ENCODE assay signal across 8 cellular contexts in the genomic region with DNA sequence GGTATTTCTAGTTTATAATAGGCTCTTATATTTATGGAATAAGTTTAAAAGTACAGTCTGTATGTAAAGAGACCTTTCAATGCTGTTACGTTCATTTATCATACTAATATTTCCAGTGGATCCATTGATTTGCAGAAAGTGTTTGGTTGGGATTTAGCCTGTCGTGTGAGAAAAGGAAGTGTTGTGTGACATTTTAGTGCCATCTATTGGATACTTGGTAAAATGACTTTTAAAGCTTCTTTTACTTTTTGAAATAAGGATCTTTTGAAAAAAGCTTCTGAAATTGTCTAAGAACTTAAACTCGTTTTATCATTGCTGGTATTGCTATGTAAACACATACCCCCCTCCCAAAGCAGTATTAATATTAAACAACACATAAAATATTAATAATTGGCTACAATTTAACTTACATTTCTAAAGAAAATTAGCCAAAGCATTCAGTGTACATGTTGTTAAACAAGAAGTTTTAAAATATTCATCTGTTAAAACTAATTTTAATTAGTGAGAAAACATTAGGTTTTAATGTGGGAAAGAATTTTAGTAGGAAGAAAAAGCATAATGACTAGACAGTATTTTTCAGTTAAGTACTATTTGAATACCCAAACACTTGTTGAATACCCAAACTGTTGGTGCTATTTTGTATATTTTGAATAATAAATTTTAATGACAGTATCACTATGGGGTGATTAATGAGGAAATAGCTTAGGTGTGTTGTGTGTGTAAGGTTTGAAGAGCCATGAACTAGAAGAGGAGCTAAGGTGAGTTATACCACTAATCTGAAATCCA. TPM values are rescaled to one million over a fixed set of nuclear protein-coding genes. Genes with fewer than 3 reads are reported as not detected.
DNase-seq lines count a peak whose midpoint lies in the region; ATAC-seq and TF ChIP-seq lines count a peak whose summit lies in the region.

No MANE protein-coding gene starts in this region.

- no peaks in the 10 kb centered on the region for H3K27me3 ChIP-seq in testis

- peak; percentile 22 for DNase-seq in Caki2 (ENCODE audit: low read depth)
- peak; percentile 40 for DNase-seq in Jurkat, Clone E6-1 (ENCODE audit: low read depth, low spot score)
- DNase-seq in left cardiac atrium: no peak
- no peak for DNase-seq in testis
- no peak for DNase-seq in kidney glomerular epithelial cell (lab: John Stamatoyannopoulos, UW)
- no peak for DNase-seq in NCI-H128 (lab: John Stamatoyannopoulos, UW; ENCODE audit: unreplicated experiment)

- no peaks in the 10 kb centered on the region for H3K9me3 ChIP-seq in testis

- peaks cover 23% of the 10 kb centered on the region for H3K4me1 ChIP-seq in testis

- TF ChIP-seq CTCF in WI38 (IDR thresholded peaks at IDR 0.05; ENCODE audit: low read depth, low read length) (0 out of 2 replicates have a peak, but pooled peaks have one; percentile 7), testis (IDR thresholded peaks at IDR 0.05) (peak in 2 of 3 experiments; percentile 38 to 44)

- no peak for TF ChIP-seq POLR2A in testis (IDR thresholded peaks at IDR 0.05)

- ATAC-seq in left cardiac atrium: peak; percentile 34 to 48
- no peak for ATAC-seq in GM21529 (IDR thresholded peaks at IDR 0.05; ENCODE audit: unreplicated experiment)

- in situ Hi-C loops in Caki2 (cut with HindIII; ENCODE audit: low pct_unique_long_range_greater_than_20kb, low sequenced_read_pairs): no loop called here

- no peaks in the 10 kb centered on the region for H3K36me3 ChIP-seq in testis (ENCODE audit: low read depth, missing control alignments)

- intact Hi-C loops in left cardiac atrium (cut with DNase I) (loop anchor here in 1 of 2 donors (2.0 to 10.0 kb wide), 2 partner anchors 52 to 118 kb away; no protein-coding TSS in a partner anchor), testis (cut with DNase I; ENCODE audit: low total_unique reads) (no loop called here)

- H3K4me3 ChIP-seq in Jurkat, Clone E6-1 (ENCODE audit: low read length): no peak overlapping the region
- H3K4me3 ChIP-seq in WI38 (ENCODE audit: low read depth, low read length): no peak overlapping the region
- no peak overlapping the region for H3K4me3 ChIP-seq in testis

- no peak overlapping the region for H3K27ac ChIP-seq in testis

- 24 to 31% methylated on average over 3 of the region's 3 CpGs for WGBS in testis, 2 donors

RNA-seq across cellular contexts. Expression of gene EBLN2, which starts 4.9 kb away (rescaled TPM):
- total RNA-seq in Caki2 (2014; rRNA removed; shearing (Covaris generic); ENCODE audit: low replicate concordance): 0.71 and 5.6 TPM in 2 replicates
- polyA plus RNA-seq in Jurkat, Clone E6-1 (2012; ENCODE audit: insufficient read depth, insufficient read length): 1.4 TPM
- 1 to 10 TPM; 1.5 to 1.6 TPM for total RNA-seq in left cardiac atrium
- 10 to 100 TPM; 10.5 to 12.8 TPM for total RNA-seq in testis
- polyA plus RNA-seq in testis (ENCODE audit: insufficient read depth, low read depth, low replicate concordance): 1.9 TPM

RNA-seq across cellular contexts. Expression of gene PPP4R2, which starts 59.9 kb away (rescaled TPM):
- total RNA-seq in Caki2 (2014; rRNA removed; shearing (Covaris generic); ENCODE audit: low replicate concordance): 22.0 and 28.4 TPM in 2 replicates
- polyA plus RNA-seq in Jurkat, Clone E6-1 (2012; ENCODE audit: insufficient read depth, insufficient read length): 67.7 TPM
- total RNA-seq in left cardiac atrium (10 to 100 TPM; 48.1 to 65.3 TPM), testis (10 to 100 TPM; 67.7 to 68.2 TPM)
- polyA plus RNA-seq in testis (ENCODE audit: insufficient read depth, low read depth, low replicate concordance): 38.1 TPM

Comparison
In these comparisons a context has a peak if more than half of its experiments do, and no peak if none do; other contexts are left out.
1. DNase-seq: peak in Caki2 (single experiment) and Jurkat, Clone E6-1 (single experiment); none in left cardiac atrium (single experiment), testis (single experiment), kidney glomerular epithelial cell (single experiment) and NCI-H128 (single experiment).